ENCODE assay signal across 1 cellular context in the genomic region with DNA sequence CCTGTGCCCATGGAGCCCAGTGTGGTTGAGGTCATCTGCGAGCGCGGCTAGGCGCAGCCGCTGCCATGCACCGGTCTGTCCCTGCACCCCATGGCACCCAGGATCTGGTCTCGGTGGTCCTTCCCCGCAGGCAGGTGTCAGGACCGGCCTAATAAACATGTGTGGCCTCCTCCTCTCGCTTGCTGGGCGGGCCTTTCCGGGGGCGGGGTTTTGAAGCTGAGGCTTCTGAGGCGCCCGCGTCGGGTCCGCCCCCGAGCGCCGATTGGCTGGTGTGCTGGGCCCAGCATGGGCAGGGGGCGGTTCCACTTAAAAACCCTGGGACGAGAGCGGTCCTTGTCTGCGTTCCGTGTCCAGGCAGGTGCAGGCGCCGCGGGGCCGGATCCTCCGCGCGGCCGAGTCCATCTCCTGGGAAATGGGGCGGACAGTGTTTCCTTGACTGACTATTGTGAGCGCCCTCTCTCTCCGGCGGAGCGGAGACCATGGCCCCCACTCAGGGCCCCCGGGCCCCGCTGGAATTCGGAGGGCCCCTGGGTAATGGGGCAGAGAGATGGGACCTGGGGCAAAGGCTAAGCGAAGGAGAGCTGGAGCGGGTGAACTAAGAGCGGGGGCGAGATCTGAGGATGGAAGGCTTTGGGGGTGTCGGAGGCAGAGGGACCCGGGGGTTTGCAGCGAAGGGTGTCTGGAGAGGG.
TF ChIP-seq lines count a peak whose summit lies in the region.

A gene (plus strand): TSS at position 336 of the 689 bp plus-strand sequence. CDS start 144 bp downstream, at position 480.

TF ChIP-seq in H1, 55 proteins besides CTCF, POLR2A, EP300 and RAD21:
- TF ChIP-seq BCL11A (IDR thresholded peaks at IDR 0.05; ENCODE audit: low read depth in 2 of 2, low read length in 2 of 2) (no peak), POLR2AphosphoS5 (IDR thresholded peaks at IDR 0.05; ENCODE audit: low read depth, low read length) (peak; percentile 92), TEAD4 (IDR thresholded peaks at IDR 0.05; ENCODE audit: low read depth, low read length) (peak; percentile 33; the same call in 1 of the 2 replicates), GABPA (IDR thresholded peaks at IDR 0.05; ENCODE audit: borderline replicate concordance, insufficient read depth, low read length) (no peak), CREB1 (IDR thresholded peaks at IDR 0.05) (0 out of 2 replicates have a peak, but pooled peaks have one; percentile 8), SP2 (IDR thresholded peaks at IDR 0.05; ENCODE audit: low read length) (no peak), SP1 (IDR thresholded peaks at IDR 0.05; ENCODE audit: low read depth, low read length) (peak; percentile 66; the same call in 1 of the 2 replicates), SIN3A (conservative IDR thresholded peaks at IDR 0.05 in 1 of 2, IDR thresholded peaks at IDR 0.05 in 1 of 2; ENCODE audit: low read depth in 1 of 2, low read length in 2 of 2) (peak in 1 of 2 experiments; percentile 46; a peak in 1 of 4 replicates), EZH2 (IDR thresholded peaks at IDR 0.05; ENCODE audit: low read depth, low read length, severe bottlenecking) (no peak), CTBP2 (IDR thresholded peaks at IDR 0.05; ENCODE audit: borderline replicate concordance, insufficient read depth, insufficient read length, low read length) (no peak), TCF12 (IDR thresholded peaks at IDR 0.05; ENCODE audit: low read depth, low read length) (no peak), TBP (IDR thresholded peaks at IDR 0.05; ENCODE audit: low read depth, low read length) (peak; percentile 95), RBBP5 (IDR thresholded peaks at IDR 0.05; ENCODE audit: borderline replicate concordance, low read depth, low read length) (no peak), CBX5 (IDR thresholded peaks at IDR 0.05; ENCODE audit: low read depth, low read length) (no peak), TAF1 (IDR thresholded peaks at IDR 0.05; ENCODE audit: low read depth, low read length) (peak; percentile 83), EGR1 (IDR thresholded peaks at IDR 0.05; ENCODE audit: borderline replicate concordance, low read depth, low read length) (0 out of 2 replicates have a peak, but pooled peaks have one; percentile 3), NANOG (IDR thresholded peaks at IDR 0.05; ENCODE audit: insufficient read depth, low read depth, low read length, poor library complexity, severe bottlenecking) (no peak), RNF2 (IDR thresholded peaks at IDR 0.05; ENCODE audit: borderline replicate concordance, low read depth, low read length, missing control alignments, poor library complexity, severe bottlenecking) (no peak), SAP30 (IDR thresholded peaks at IDR 0.05; ENCODE audit: insufficient read depth, insufficient replicate concordance, low read length) (no peak), KDM5A (IDR thresholded peaks at IDR 0.05; ENCODE audit: low read length) (no peak), TAF7 (optimal IDR thresholded peaks at IDR 0.05; ENCODE audit: borderline replicate concordance, low read depth, low read length) (peak; percentile 90), PHF8 (conservative IDR thresholded peaks at IDR 0.05; ENCODE audit: low read depth, low read length) (peak; percentile 71), GTF2F1 (IDR thresholded peaks at IDR 0.05; ENCODE audit: borderline replicate concordance, low read depth, low read length) (peak; percentile 53; the same call in 1 of the 2 replicates), CHD1 (IDR thresholded peaks at IDR 0.05; ENCODE audit: low read depth, low read length) (no peak), BRCA1 (IDR thresholded peaks at IDR 0.05; ENCODE audit: low read depth, low read length) (no peak), ASH2L (IDR thresholded peaks at IDR 0.05; ENCODE audit: low read length) (no peak)
- TF ChIP-seq, protein P1, sequence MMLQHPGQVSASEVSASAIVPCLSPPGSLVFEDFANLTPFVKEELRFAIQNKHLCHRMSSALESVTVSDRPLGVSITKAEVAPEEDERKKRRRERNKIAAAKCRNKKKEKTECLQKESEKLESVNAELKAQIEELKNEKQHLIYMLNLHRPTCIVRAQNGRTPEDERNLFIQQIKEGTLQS (IDR thresholded peaks at IDR 0.05; ENCODE audit: insufficient read depth, low read depth, low read length): no peak
- TF ChIP-seq, protein P2, sequence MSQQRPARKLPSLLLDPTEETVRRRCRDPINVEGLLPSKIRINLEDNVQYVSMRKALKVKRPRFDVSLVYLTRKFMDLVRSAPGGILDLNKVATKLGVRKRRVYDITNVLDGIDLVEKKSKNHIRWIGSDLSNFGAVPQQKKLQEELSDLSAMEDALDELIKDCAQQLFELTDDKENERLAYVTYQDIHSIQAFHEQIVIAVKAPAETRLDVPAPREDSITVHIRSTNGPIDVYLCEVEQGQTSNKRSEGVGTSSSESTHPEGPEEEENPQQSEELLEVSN (IDR thresholded peaks at IDR 0.05): no peak; the same call in 1 of the 2 replicates
